Comparison of ENCODE assay signal across 17 cellular contexts in genomic region chr1:63916485-63917360, GRCh38.
DNase-seq lines count a peak whose midpoint lies in the region; ATAC-seq, FAIRE-seq and TF ChIP-seq lines count a peak whose summit lies in the region.
"Had no signal": no experiment of that assay in that cellular context is flagged by ENCODE, and none has a peak within 500 bp of the region (broad histone marks: within the 10 kb centered on the region; RNA-seq: fewer than 3 reads in every experiment).

No MANE protein-coding gene starts in this region.

- H3K27me3 ChIP-seq in IMR-90 (ENCODE audit: control insufficient read depth, insufficient read depth, low read length) (no peaks in the 10 kb centered on the region; the same call in 1 of the 2 replicates), pancreas (no peaks in the 10 kb centered on the region)
- H3K27me3 ChIP-seq: BE2C had no signal

- H3K18ac ChIP-seq in IMR-90 (ENCODE audit: low read depth, low read length), result no peak overlapping the region

- H3K36me3 ChIP-seq in IMR-90 (ENCODE audit: control insufficient read depth, insufficient read depth, low read length), result no peaks in the 10 kb centered on the region
- no peaks in the 10 kb centered on the region for H3K36me3 ChIP-seq in pancreas
- H3K36me3 ChIP-seq: BE2C, thoracic aorta had no signal

- H3K56ac ChIP-seq in IMR-90 (ENCODE audit: extremely low read depth, insufficient read depth, low read length), result no peak overlapping the region

- peak; percentile 16 for DNase-seq in DMS153 (lab: John Stamatoyannopoulos, UW)
- no peak for DNase-seq in IMR-90
- DNase-seq in pancreas, result peak in 3 of 6 donors; percentile 40 to 46 (median 43)
- no peak for DNase-seq in islet precursor cell
- DNase-seq in NCI-H1436 (lab: John Stamatoyannopoulos, UW), result no peak
- DNase-seq: amniotic stem cell; BE2C; NCI-H1436 treated with DMSO at 0.1 percent for 48 hours; NCI-H82; stimulated activated CD8-positive, alpha-beta memory T cell treated with anti-CD3 and anti-CD28 coated beads, Interleukin-4, amount 100 ng/mL, for 48 hours; T-helper 1 cell had no signal

- ATAC-seq in IMR-90 (ENCODE audit: low read depth), result no peak
- ATAC-seq in pancreas, result peak; percentile 68 to 87 (median 78)
- no peak for ATAC-seq in HG02798 (IDR thresholded peaks at IDR 0.05; ENCODE audit: poor library complexity, unreplicated experiment)
- ATAC-seq: K562 had no signal

- H3K14ac ChIP-seq in IMR-90 (replicated peaks; ENCODE audit: low read depth, low read length), result no peak overlapping the region

- H3K4ac ChIP-seq in IMR-90 (ENCODE audit: low read depth, low read length), result no peak overlapping the region

- no peaks in the 10 kb centered on the region for H3K79me1 ChIP-seq in IMR-90 (ENCODE audit: low read depth in 1 of 2, low read length in 2 of 2)

- H4K8ac ChIP-seq in IMR-90 (ENCODE audit: low read depth in 2 of 2, low read length in 2 of 2), result no peak overlapping the region

- H3K4me3 ChIP-seq in IMR-90 (ENCODE audit: insufficient read depth, low read depth, low read length) (no peak overlapping the region), pancreas (no peak overlapping the region)
- H3K4me3 ChIP-seq: K562, thoracic aorta had no signal

- POLR2A ChIA-PET in IMR-90 (lab: Charles Lee; ENCODE audit: unreplicated experiment), result no interaction called here

- no peak overlapping the region for H3K4me2 ChIP-seq in IMR-90 (ENCODE audit: low read depth, low read length)

- no peak for TF ChIP-seq CTCF in IMR-90 (conservative IDR thresholded peaks at IDR 0.05; ENCODE audit: low read depth, low read length)
- no peak for TF ChIP-seq CTCF in VCaP (conservative IDR thresholded peaks at IDR 0.05)
- TF ChIP-seq CTCF in pancreas (IDR thresholded peaks at IDR 0.05), result no peak

- H2BK20ac ChIP-seq in IMR-90 (ENCODE audit: low read depth, low read length), result no peak overlapping the region

- H2AK9ac ChIP-seq in IMR-90 (replicated peaks; ENCODE audit: low read depth, low read length, poor library complexity), result no peak overlapping the region

- H2BK120ac ChIP-seq in IMR-90 (ENCODE audit: low read depth, low read length), result no peak overlapping the region

- no peak overlapping the region for H3K9ac ChIP-seq in IMR-90 (ENCODE audit: low read depth, low read length)

- peaks cover 4% of the 10 kb centered on the region; the same call in 1 of the 2 replicates for H4K20me1 ChIP-seq in IMR-90 (ENCODE audit: insufficient read depth, low read length)

- peaks cover 13% of the 10 kb centered on the region for H3K4me1 ChIP-seq in IMR-90 (ENCODE audit: control insufficient read depth, insufficient read depth, low read length)
- peaks cover 56 to 74% (median 58%) of the 10 kb centered on the region in 3 donors for H3K4me1 ChIP-seq in pancreas
- H3K4me1 ChIP-seq: BE2C had no signal

- H3K9me1 ChIP-seq in IMR-90 (ENCODE audit: insufficient read depth, low read length), result peaks cover 8% of the 10 kb centered on the region

- 100% methylated on average over 1 of the region's 2 CpGs; no CpG with 5 or more reads in 1 of the 2 experiments for WGBS in IMR-90 (ENCODE audit: extremely low coverage in 2 of 2, insufficient read length in 1 of 2), 2 experiments
- 17 to 20% methylated on average over 2 of the region's 2 CpGs for WGBS in pancreas, 2 donors

- no peak overlapping the region for H2AFZ ChIP-seq in IMR-90 (replicated peaks; ENCODE audit: low read length, poor library complexity)

- BruUV-seq in IMR-90 (replicated peaks; lab: Mats Ljungman, UMichigan), result no TSS peak

- intact Hi-C loops in IMR-90 (cut with micrococcal nuclease) (loop anchor here (5.0 kb wide), 1 partner anchor 224 kb away; no protein-coding TSS in a partner anchor), pancreas (cut with DNase I) (no loop called here)

- in situ Hi-C loops in IMR-90 (cut with MboI; ENCODE audit: low sequenced_read_pairs), result loop anchor here (10.0 kb wide), 2 partner anchors 142 to 242 kb away; partner anchors contain the start of gene ROR1

- H2BK5ac ChIP-seq in IMR-90 (ENCODE audit: low read depth, low read length, poor library complexity, severe bottlenecking), result no peak overlapping the region

- H3K23ac ChIP-seq in IMR-90 (ENCODE audit: low read depth, low read length), result no peak overlapping the region

- dilution Hi-C loops in IMR-90 (cut with HindIII; ENCODE audit: low sequenced_read_pairs, unreplicated experiment), result no loop called here

- H2AK5ac ChIP-seq in IMR-90 (ENCODE audit: low read depth, low read length), result 0 out of 2 replicates have a peak overlapping the region, but pooled peaks have one; percentile 20

- H3K9me3 ChIP-seq in IMR-90 (ENCODE audit: control insufficient read depth, insufficient read depth, low read length), result no peaks in the 10 kb centered on the region
- H3K9me3 ChIP-seq in pancreas, result no peaks in the 10 kb centered on the region
- H3K9me3 ChIP-seq: BE2C, thoracic aorta had no signal

- H3K27ac ChIP-seq in IMR-90 (ENCODE audit: insufficient read depth, low read length) (no peak overlapping the region), VCaP (peak overlapping the region; percentile 47; the same call in 1 of the 2 replicates), pancreas (peak overlapping the region; percentile 63 to 78 (median 68))
- H3K27ac ChIP-seq: HL-60, RWPE1 had no signal

- TF ChIP-seq RAD21 in IMR-90 (IDR thresholded peaks at IDR 0.05; ENCODE audit: low read length), result no peak

- no peak for TF ChIP-seq POLR2A in IMR-90 (IDR thresholded peaks at IDR 0.05; ENCODE audit: low read depth, low read length)

- H4K91ac ChIP-seq in IMR-90 (ENCODE audit: insufficient read depth, low read depth, low read length), result no peak overlapping the region

- CTCF ChIA-PET in IMR-90 (lab: Yijun Ruan, JAX), result interaction anchor here (0.6 kb wide), 1 partner anchor 288 kb away, joined by 3 read pairs; no protein-coding TSS in a partner anchor

- H4K5ac ChIP-seq in IMR-90 (ENCODE audit: low read depth, low read length), result no peak overlapping the region

- H2BK15ac ChIP-seq in IMR-90 (ENCODE audit: low read depth, low read length), result no peak overlapping the region

- FAIRE-seq in pancreas (lab: Jason Lieb, UNC), result no peak
- FAIRE-seq: K562 had no signal

TF ChIP-seq in IMR-90, 13 proteins besides CTCF, POLR2A, EP300 and RAD21:
- TF ChIP-seq USF2 (IDR thresholded peaks at IDR 0.05; ENCODE audit: low read depth, low read length), result no peak
- TF ChIP-seq MXI1 (IDR thresholded peaks at IDR 0.05; ENCODE audit: borderline replicate concordance, low read depth, low read length), result no peak
- no peak for TF ChIP-seq FOS (IDR thresholded peaks at IDR 0.05; ENCODE audit: low read depth, low read length)
- TF ChIP-seq CEBPB (IDR thresholded peaks at IDR 0.05; ENCODE audit: low read depth, low read length), result no peak

Comparison
In these comparisons a context has a peak if more than half of its experiments do, and no peak if none do; other contexts are left out.
1. ATAC-seq: peak in pancreas (4 of 4); none in IMR-90 (single experiment) and HG02798 (single experiment).